In genomic region chr14:23468704-23469126, GRCh38 we compare ENCODE assay signal across 9 cellular contexts. TPM values are rescaled to one million over a fixed set of nuclear protein-coding genes. Genes with fewer than 3 reads are reported as not detected.
DNase-seq lines count a peak whose midpoint lies in the region; ATAC-seq and TF ChIP-seq lines count a peak whose summit lies in the region.
"Had no signal": no experiment of that assay in that cellular context is flagged by ENCODE, and none has a peak within 500 bp of the region (broad histone marks: within the 10 kb centered on the region; RNA-seq: fewer than 3 reads in every experiment).

No MANE protein-coding gene starts in this region.

- intact Hi-C loops in CD8-positive, alpha-beta T cell (cut with DNase I, micrococcal nuclease), result loop anchor here (1.0 to 10.0 kb wide), 14 partner anchors 83 to 976 kb away; partner anchors contain the start of genes HOMEZ (in 2 of the 2), PABPN1 (in 2 of the 2), SDR39U1 (in 2 of the 2) and ACIN1 (in 1 of the 2)

- peaks cover 12% of the 10 kb centered on the region for H3K4me1 Mint-ChIP-seq in CD8-positive, alpha-beta T cell (ENCODE audit: low read depth)

- no peak for TF ChIP-seq POLR2A in NB4 (IDR thresholded peaks at IDR 0.05; ENCODE audit: extremely low read depth, insufficient read length)

- H3K4me3 Mint-ChIP-seq in CD8-positive, alpha-beta T cell, result no peak overlapping the region
- H3K4me3 Mint-ChIP-seq: stimulated activated memory B cell treated with anti-CD40 and anti-IgM and Interleukin-4, amounts not matched to agents 10 μg/mL and 1 μg/mL and 100 μg/mL, for 72 hours had no signal

- no peak for TF ChIP-seq CTCF in CD8-positive, alpha-beta T cell (IDR thresholded peaks at IDR 0.05)
- TF ChIP-seq CTCF in NB4 (IDR thresholded peaks at IDR 0.05; ENCODE audit: low read depth, low read length) (no peak), neutrophil (IDR thresholded peaks at IDR 0.05) (no peak)

- no peak for DNase-seq in CD8-positive, alpha-beta T cell
- no peak for DNase-seq in NB4 (ENCODE audit: low read depth)
- no peak for DNase-seq in epidermal melanocyte (ENCODE audit: insufficient read length, low spot score)
- DNase-seq in nucleus accumbens (lab: John Stamatoyannopoulos, UW), result no peak
- no peak for DNase-seq in NCI-H526 (lab: John Stamatoyannopoulos, UW)

- peak overlapping the region; percentile 53 for H3K4me3 ChIP-seq in CD8-positive, alpha-beta T cell (ENCODE audit: low read depth, low read length)
- H3K4me3 ChIP-seq in NB4 (ENCODE audit: low read depth, low read length) (peak overlapping the region; percentile 100), esophagus (ENCODE audit: low read depth in 1 of 2, low read length in 2 of 2) (peak overlapping the region; percentile 38 to 99), neutrophil (ENCODE audit: low read depth in 1 of 2, low read length in 1 of 2) (peak overlapping the region; percentile 79 to 82)

- H3K9me3 ChIP-seq in CD8-positive, alpha-beta T cell (ENCODE audit: low read length), result no peaks in the 10 kb centered on the region
- no peaks in the 10 kb centered on the region for H3K9me3 ChIP-seq in esophagus (ENCODE audit: control insufficient read depth in 2 of 2, insufficient read depth in 1 of 2, low read depth in 1 of 2, low read length in 1 of 2)
- H3K9me3 ChIP-seq in neutrophil, result no peaks in the 10 kb centered on the region

- CTCF ChIA-PET in CD8-positive, alpha-beta T cell (lab: Charles Lee), result interaction anchor here (0.6 to 1.2 kb wide), 5 partner anchors 9 to 520 kb away, joined by 3 read pairs; no protein-coding TSS in a partner anchor

- no peaks in the 10 kb centered on the region for H3K9me3 Mint-ChIP-seq in CD8-positive, alpha-beta T cell
- H3K9me3 Mint-ChIP-seq: stimulated activated memory B cell treated with anti-CD40 and anti-IgM and Interleukin-4, amounts not matched to agents 10 μg/mL and 1 μg/mL and 100 μg/mL, for 72 hours had no signal

- no peaks in the 10 kb centered on the region for H3K27me3 Mint-ChIP-seq in CD8-positive, alpha-beta T cell (ENCODE audit: low read depth)
- H3K27me3 Mint-ChIP-seq: stimulated activated memory B cell treated with anti-CD40 and anti-IgM and Interleukin-4, amounts not matched to agents 10 μg/mL and 1 μg/mL and 100 μg/mL, for 72 hours had no signal

- no peak for ATAC-seq in CD8-positive, alpha-beta T cell
- no peak for ATAC-seq in GM21825 (IDR thresholded peaks at IDR 0.05; ENCODE audit: unreplicated experiment)

- POLR2A ChIA-PET in CD8-positive, alpha-beta T cell (lab: Charles Lee), result interaction anchor here (1.6 to 2.4 kb wide), 2 partner anchors 148 to 166 kb away, joined by 5 to 6 read pairs; partner anchors contain the start of genes PABPN1 and PPP1R3E

- H3K27me3 ChIP-seq in CD8-positive, alpha-beta T cell (ENCODE audit: insufficient read depth, low read length), result no peaks in the 10 kb centered on the region
- H3K27me3 ChIP-seq in esophagus (ENCODE audit: control insufficient read depth in 1 of 2, insufficient read depth in 2 of 2, low read length in 2 of 2), result no peaks in the 10 kb centered on the region
- no peaks in the 10 kb centered on the region for H3K27me3 ChIP-seq in neutrophil

- peak overlapping the region; percentile 80 for H3K27ac ChIP-seq in CD8-positive, alpha-beta T cell (ENCODE audit: low read depth, low read length)
- peak overlapping the region; percentile 71 to 87 for H3K27ac ChIP-seq in esophagus (ENCODE audit: low read depth in 2 of 2, low read length in 1 of 2)
- H3K27ac ChIP-seq in neutrophil, result peak overlapping the region; percentile 81

- peaks cover 16% of the 10 kb centered on the region for H3K4me1 ChIP-seq in CD8-positive, alpha-beta T cell (ENCODE audit: insufficient read depth, low read length)
- H3K4me1 ChIP-seq in esophagus (ENCODE audit: control insufficient read depth in 2 of 2, insufficient read depth in 2 of 2, low read length in 1 of 2) (no peaks in the 10 kb centered on the region), neutrophil (ENCODE audit: control insufficient read depth in 1 of 2, insufficient read depth in 1 of 2, low read depth in 1 of 2, low read length in 1 of 2) (peaks cover 9 to 16% of the 10 kb centered on the region in 2 experiments)

- WGBS in esophagus, 2 donors, result 75 to 81% methylated on average over 15 of the region's 15 CpGs

- H3K36me3 Mint-ChIP-seq in CD8-positive, alpha-beta T cell, result peaks cover 29% of the 10 kb centered on the region

- no peak overlapping the region for H3K27ac Mint-ChIP-seq in CD8-positive, alpha-beta T cell
- H3K27ac Mint-ChIP-seq: stimulated activated memory B cell treated with anti-CD40 and anti-IgM and Interleukin-4, amounts not matched to agents 10 μg/mL and 1 μg/mL and 100 μg/mL, for 72 hours had no signal

- H3K36me3 ChIP-seq in CD8-positive, alpha-beta T cell (ENCODE audit: insufficient read depth, low read length), result peaks cover 10% of the 10 kb centered on the region
- H3K36me3 ChIP-seq in esophagus (ENCODE audit: control insufficient read depth in 2 of 2, insufficient read depth in 2 of 2, low read length in 1 of 2), result peaks cover 0 to 3% of the 10 kb centered on the region in 2 donors
- peaks cover 21% of the 10 kb centered on the region for H3K36me3 ChIP-seq in neutrophil

RNA-seq across cellular contexts. Expression of gene NGDN, which starts 0.8 kb away (rescaled TPM):
- total RNA-seq in CD8-positive, alpha-beta T cell, result 100 to 1,000 TPM; 173 TPM
- polyA plus RNA-seq in esophagus, result 10 to 100 TPM; 20.7 to 38.3 TPM

RNA-seq across cellular contexts. Expression of gene MYH7, which starts 33.3 kb away (rescaled TPM):
- not detected for total RNA-seq in CD8-positive, alpha-beta T cell
- under 1 TPM; 0.08 to 0.12 TPM for polyA plus RNA-seq in esophagus
